1 cellular context compared by ENCODE assay signal in genomic region chr19:47514869-47515588, GRCh38.
TF ChIP-seq lines count a peak whose summit lies in the region.

NAPA (minus strand) TSS chr19:47515063; CDS start chr19:47514940, 123 bp downstream.

TF ChIP-seq in GM12878, 131 proteins besides CTCF, POLR2A, EP300 and RAD21 (continued from another document and continues in another):
- TF ChIP-seq, protein P1, sequence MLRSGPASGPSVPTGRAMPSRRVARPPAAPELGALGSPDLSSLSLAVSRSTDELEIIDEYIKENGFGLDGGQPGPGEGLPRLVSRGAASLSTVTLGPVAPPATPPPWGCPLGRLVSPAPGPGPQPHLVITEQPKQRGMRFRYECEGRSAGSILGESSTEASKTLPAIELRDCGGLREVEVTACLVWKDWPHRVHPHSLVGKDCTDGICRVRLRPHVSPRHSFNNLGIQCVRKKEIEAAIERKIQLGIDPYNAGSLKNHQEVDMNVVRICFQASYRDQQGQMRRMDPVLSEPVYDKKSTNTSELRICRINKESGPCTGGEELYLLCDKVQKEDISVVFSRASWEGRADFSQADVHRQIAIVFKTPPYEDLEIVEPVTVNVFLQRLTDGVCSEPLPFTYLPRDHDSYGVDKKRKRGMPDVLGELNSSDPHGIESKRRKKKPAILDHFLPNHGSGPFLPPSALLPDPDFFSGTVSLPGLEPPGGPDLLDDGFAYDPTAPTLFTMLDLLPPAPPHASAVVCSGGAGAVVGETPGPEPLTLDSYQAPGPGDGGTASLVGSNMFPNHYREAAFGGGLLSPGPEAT (IDR thresholded peaks at IDR 0.05; ENCODE audit: low read depth), result peak; percentile 84
- TF ChIP-seq IKZF1 (conservative IDR thresholded peaks at IDR 0.05) (peak; percentile 95), RCOR1 (conservative IDR thresholded peaks at IDR 0.05; ENCODE audit: low read depth, low read length) (no peak), TARDBP (IDR thresholded peaks at IDR 0.05; ENCODE audit: borderline replicate concordance) (no peak), RELA (IDR thresholded peaks at IDR 0.05; ENCODE audit: borderline replicate concordance, partially characterized antibody) (peak; percentile 87), MAX (IDR thresholded peaks at IDR 0.05; ENCODE audit: low read depth, low read length) (peak; percentile 89), CREM (IDR thresholded peaks at IDR 0.05; ENCODE audit: low read depth) (peak; percentile 76), YY1 (IDR thresholded peaks at IDR 0.05; ENCODE audit: low read depth, low read length) (0 out of 2 replicates have a peak, but pooled peaks have one; percentile 16), GATAD2B (conservative IDR thresholded peaks at IDR 0.05; ENCODE audit: low read depth) (0 out of 2 replicates have a peak, but pooled peaks have one; percentile 36), ZBED1 (IDR thresholded peaks at IDR 0.05; ENCODE audit: borderline replicate concordance) (no peak), ZNF622 (IDR thresholded peaks at IDR 0.05) (no peak), ASH2L (IDR thresholded peaks at IDR 0.05; ENCODE audit: borderline replicate concordance, low read depth) (no peak), SKIL (IDR thresholded peaks at IDR 0.05; ENCODE audit: low read depth, poor library complexity, severe bottlenecking) (no peak), ESRRA (IDR thresholded peaks at IDR 0.05; ENCODE audit: low read length) (no peak), SMAD1 (IDR thresholded peaks at IDR 0.05; ENCODE audit: low read depth, partially characterized antibody) (no peak), SMC3 (IDR thresholded peaks at IDR 0.05; ENCODE audit: borderline replicate concordance, low read length) (no peak), TAF1 (IDR thresholded peaks at IDR 0.05; ENCODE audit: borderline replicate concordance, low read depth, low read length) (peak; percentile 84; the same call in 1 of the 2 replicates), KDM1A (IDR thresholded peaks at IDR 0.05; ENCODE audit: borderline replicate concordance) (no peak), KAT2A (conservative IDR thresholded peaks at IDR 0.05; ENCODE audit: control insufficient read depth, low read depth, low read length) (no peak), CHD2 (IDR thresholded peaks at IDR 0.05; ENCODE audit: borderline replicate concordance, low read depth, low read length) (peak; percentile 63; the same call in 1 of the 2 replicates), BCL11A (IDR thresholded peaks at IDR 0.05; ENCODE audit: low read depth, low read length) (no peak), NR2C1 (IDR thresholded peaks at IDR 0.05) (0 out of 2 replicates have a peak, but pooled peaks have one; percentile 4), MYB (IDR thresholded peaks at IDR 0.05; ENCODE audit: borderline replicate concordance, low read depth, low read length) (no peak), SIX5 (IDR thresholded peaks at IDR 0.05; ENCODE audit: low read depth, low read length, severe bottlenecking) (no peak), CBFB (IDR thresholded peaks at IDR 0.05; ENCODE audit: low read depth) (peak; percentile 77), NFYA (IDR thresholded peaks at IDR 0.05; ENCODE audit: borderline replicate concordance, low read depth, low read length) (no peak), SP1 (IDR thresholded peaks at IDR 0.05; ENCODE audit: low read depth, low read length) (peak; percentile 63), POU2F2 (IDR thresholded peaks at IDR 0.05; ENCODE audit: borderline replicate concordance, low read depth, low read length) (peak; percentile 64; the same call in 2 of the 3 replicates), SREBF2 (IDR thresholded peaks at IDR 0.05; ENCODE audit: low read length) (no peak), PAX5 (IDR thresholded peaks at IDR 0.05; ENCODE audit: borderline replicate concordance, low read depth, low read length) (no peak; the same call in 1 of the 2 replicates), TCF12 (IDR thresholded peaks at IDR 0.05; ENCODE audit: low read depth, low read length) (peak; percentile 18; the same call in 1 of the 2 replicates), PKNOX1 (IDR thresholded peaks at IDR 0.05) (peak; percentile 78), NFXL1 (IDR thresholded peaks at IDR 0.05; ENCODE audit: borderline replicate concordance) (no peak), RUNX3 (IDR thresholded peaks at IDR 0.05; ENCODE audit: low read length) (peak; percentile 85), JUNB (IDR thresholded peaks at IDR 0.05) (no peak; the same call in 1 of the 2 replicates), ZNF274 (IDR thresholded peaks at IDR 0.05; ENCODE audit: insufficient read depth, insufficient read length) (no peak), PRDM15 (CRISPR knock-in tag; IDR thresholded peaks at IDR 0.05) (0 out of 2 replicates have a peak, but pooled peaks have one; percentile 8), ZSCAN29 (IDR thresholded peaks at IDR 0.05) (no peak)
- TF ChIP-seq, protein P2, sequence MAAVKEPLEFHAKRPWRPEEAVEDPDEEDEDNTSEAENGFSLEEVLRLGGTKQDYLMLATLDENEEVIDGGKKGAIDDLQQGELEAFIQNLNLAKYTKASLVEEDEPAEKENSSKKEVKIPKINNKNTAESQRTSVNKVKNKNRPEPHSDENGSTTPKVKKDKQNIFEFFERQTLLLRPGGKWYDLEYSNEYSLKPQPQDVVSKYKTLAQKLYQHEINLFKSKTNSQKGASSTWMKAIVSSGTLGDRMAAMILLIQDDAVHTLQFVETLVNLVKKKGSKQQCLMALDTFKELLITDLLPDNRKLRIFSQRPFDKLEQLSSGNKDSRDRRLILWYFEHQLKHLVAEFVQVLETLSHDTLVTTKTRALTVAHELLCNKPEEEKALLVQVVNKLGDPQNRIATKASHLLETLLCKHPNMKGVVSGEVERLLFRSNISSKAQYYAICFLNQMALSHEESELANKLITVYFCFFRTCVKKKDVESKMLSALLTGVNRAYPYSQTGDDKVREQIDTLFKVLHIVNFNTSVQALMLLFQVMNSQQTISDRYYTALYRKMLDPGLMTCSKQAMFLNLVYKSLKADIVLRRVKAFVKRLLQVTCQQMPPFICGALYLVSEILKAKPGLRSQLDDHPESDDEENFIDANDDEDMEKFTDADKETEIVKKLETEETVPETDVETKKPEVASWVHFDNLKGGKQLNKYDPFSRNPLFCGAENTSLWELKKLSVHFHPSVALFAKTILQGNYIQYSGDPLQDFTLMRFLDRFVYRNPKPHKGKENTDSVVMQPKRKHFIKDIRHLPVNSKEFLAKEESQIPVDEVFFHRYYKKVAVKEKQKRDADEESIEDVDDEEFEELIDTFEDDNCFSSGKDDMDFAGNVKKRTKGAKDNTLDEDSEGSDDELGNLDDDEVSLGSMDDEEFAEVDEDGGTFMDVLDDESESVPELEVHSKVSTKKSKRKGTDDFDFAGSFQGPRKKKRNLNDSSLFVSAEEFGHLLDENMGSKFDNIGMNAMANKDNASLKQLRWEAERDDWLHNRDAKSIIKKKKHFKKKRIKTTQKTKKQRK (IDR thresholded peaks at IDR 0.05; ENCODE audit: low read depth, low read length), result no peak
- TF ChIP-seq, protein P3, sequence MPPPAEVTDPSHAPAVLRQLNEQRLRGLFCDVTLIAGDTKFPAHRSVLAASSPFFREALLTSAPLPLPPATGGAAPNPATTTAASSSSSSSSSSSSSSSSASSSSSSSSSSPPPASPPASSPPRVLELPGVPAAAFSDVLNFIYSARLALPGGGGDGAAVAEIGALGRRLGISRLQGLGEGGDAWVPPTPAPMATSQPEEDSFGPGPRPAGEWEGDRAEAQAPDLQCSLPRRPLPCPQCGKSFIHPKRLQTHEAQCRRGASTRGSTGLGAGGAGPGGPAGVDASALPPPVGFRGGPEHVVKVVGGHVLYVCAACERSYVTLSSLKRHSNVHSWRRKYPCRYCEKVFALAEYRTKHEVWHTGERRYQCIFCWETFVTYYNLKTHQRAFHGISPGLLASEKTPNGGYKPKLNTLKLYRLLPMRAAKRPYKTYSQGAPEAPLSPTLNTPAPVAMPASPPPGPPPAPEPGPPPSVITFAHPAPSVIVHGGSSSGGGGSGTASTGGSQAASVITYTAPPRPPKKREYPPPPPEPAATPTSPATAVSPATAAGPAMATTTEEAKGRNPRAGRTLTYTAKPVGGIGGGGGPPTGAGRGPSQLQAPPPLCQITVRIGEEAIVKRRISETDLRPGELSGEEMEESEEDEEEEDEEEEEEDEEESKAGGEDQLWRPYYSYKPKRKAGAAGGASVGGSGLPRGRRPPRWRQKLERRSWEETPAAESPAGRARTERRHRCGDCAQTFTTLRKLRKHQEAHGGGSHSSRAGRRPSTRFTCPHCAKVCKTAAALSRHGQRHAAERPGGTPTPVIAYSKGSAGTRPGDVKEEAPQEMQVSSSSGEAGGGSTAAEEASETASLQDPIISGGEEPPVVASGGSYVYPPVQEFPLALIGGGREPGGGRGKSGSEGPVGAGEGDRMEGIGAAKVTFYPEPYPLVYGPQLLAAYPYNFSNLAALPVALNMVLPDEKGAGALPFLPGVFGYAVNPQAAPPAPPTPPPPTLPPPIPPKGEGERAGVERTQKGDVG (CRISPR knock-in tag; IDR thresholded peaks at IDR 0.05), result no peak
- TF ChIP-seq, protein P4, sequence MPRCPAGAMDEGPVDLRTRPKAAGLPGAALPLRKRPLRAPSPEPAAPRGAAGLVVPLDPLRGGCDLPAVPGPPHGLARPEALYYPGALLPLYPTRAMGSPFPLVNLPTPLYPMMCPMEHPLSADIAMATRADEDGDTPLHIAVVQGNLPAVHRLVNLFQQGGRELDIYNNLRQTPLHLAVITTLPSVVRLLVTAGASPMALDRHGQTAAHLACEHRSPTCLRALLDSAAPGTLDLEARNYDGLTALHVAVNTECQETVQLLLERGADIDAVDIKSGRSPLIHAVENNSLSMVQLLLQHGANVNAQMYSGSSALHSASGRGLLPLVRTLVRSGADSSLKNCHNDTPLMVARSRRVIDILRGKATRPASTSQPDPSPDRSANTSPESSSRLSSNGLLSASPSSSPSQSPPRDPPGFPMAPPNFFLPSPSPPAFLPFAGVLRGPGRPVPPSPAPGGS (IDR thresholded peaks at IDR 0.05; ENCODE audit: borderline replicate concordance, insufficient read depth, low read depth, low read length, poor library complexity, severe bottlenecking), result peak; percentile 48
- TF ChIP-seq, protein P5, sequence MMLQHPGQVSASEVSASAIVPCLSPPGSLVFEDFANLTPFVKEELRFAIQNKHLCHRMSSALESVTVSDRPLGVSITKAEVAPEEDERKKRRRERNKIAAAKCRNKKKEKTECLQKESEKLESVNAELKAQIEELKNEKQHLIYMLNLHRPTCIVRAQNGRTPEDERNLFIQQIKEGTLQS (IDR thresholded peaks at IDR 0.05; ENCODE audit: borderline replicate concordance, extremely low read depth, low read depth, low read length), result peak; percentile 89; the same call in 1 of the 2 replicates
